ENCODE assay signal across 8 cellular contexts in genomic region chr4:8403173-8403753, GRCh38. TPM values are rescaled to one million over a fixed set of nuclear protein-coding genes. Genes with fewer than 3 reads are reported as not detected.
DNase-seq lines count a peak whose midpoint lies in the region; ATAC-seq and TF ChIP-seq lines count a peak whose summit lies in the region.

No MANE protein-coding gene starts in this region.

- H3K27me3 ChIP-seq in ovary (no peaks in the 10 kb centered on the region), aorta (ENCODE audit: control insufficient read depth in 1 of 2, insufficient read depth in 2 of 2, low read length in 1 of 2) (no peaks in the 10 kb centered on the region)

- TF ChIP-seq EP300 in ovary (IDR thresholded peaks at IDR 0.05), result no peak

- TF ChIP-seq POLR2A in ovary (IDR thresholded peaks at IDR 0.05), result peak; percentile 24
- TF ChIP-seq POLR2A in GM18505 (IDR thresholded peaks at IDR 0.05; ENCODE audit: borderline replicate concordance, extremely low read depth, insufficient read depth, insufficient read length), result no peak

- H3K4me3 ChIP-seq in ovary, result no peak overlapping the region
- no peak overlapping the region for H3K4me3 ChIP-seq in aorta (ENCODE audit: low read length in 2 of 2)

- peak; percentile 85 to 97 (median 95) for TF ChIP-seq CTCF in ovary (IDR thresholded peaks at IDR 0.05)

- ATAC-seq in aorta (ENCODE audit: low FRiP score), result peak; percentile 90
- no peak for ATAC-seq in GM18505 (IDR thresholded peaks at IDR 0.05; ENCODE audit: unreplicated experiment)

- in situ Hi-C loops in Caki2 (cut with HindIII; ENCODE audit: low pct_unique_long_range_greater_than_20kb, low sequenced_read_pairs), result no loop called here

- 40 to 48% (median 42%) methylated on average over 12 of the region's 12 CpGs for WGBS in ovary, 3 donors
- 51 to 52% methylated on average over 12 of the region's 12 CpGs for WGBS in aorta, 2 donors

- DNase-seq in Caki2 (ENCODE audit: low read depth) (peak; percentile 62), HUDEP-2 (lab: John Stamatoyannopoulos, UW; ENCODE audit: unreplicated experiment in 76 of 76) (peak in 58 of 76 experiments; percentile 1 to 67 (median 36)), RKO (ENCODE audit: low spot score) (peak; percentile 75), glomerular visceral epithelial cell (ENCODE audit: extremely low spot score) (peak; percentile 80), ovary (peak; percentile 86 to 94 (median 92)), aorta (peak; percentile 91 to 96)
- DNase-seq in activated naive CD4-positive, alpha-beta T cell treated with anti-CD3 and anti-CD28 coated beads, Interleukin-2, amount 50 U/mL, for 16 hours, result peak; percentile 50

- H3K36me3 ChIP-seq in ovary (no peaks in the 10 kb centered on the region), aorta (ENCODE audit: control insufficient read depth in 1 of 2, insufficient read depth in 2 of 2, low read length in 1 of 2) (peaks cover 0 to 2% of the 10 kb centered on the region in 2 donors)

- no peaks in the 10 kb centered on the region for H3K4me1 ChIP-seq in ovary (ENCODE audit: insufficient read depth)
- H3K4me1 ChIP-seq in aorta (ENCODE audit: control insufficient read depth in 1 of 2, insufficient read depth in 2 of 2, low read length in 2 of 2), result no peaks in the 10 kb centered on the region

- H3K9me3 ChIP-seq in ovary (no peaks in the 10 kb centered on the region), aorta (ENCODE audit: control insufficient read depth, low read length) (no peaks in the 10 kb centered on the region)

- intact Hi-C loops in ovary (cut with DNase I) (loop anchor here in 3 of 4 donors (2.0 to 10.0 kb wide), 6 partner anchors 128 to 238 kb away; no protein-coding TSS in a partner anchor), aorta (cut with DNase I) (loop anchor here (1.0 to 5.0 kb wide), 4 partner anchors 128 to 226 kb away; no protein-coding TSS in a partner anchor)

- H3K27ac ChIP-seq in ovary (no peak overlapping the region), aorta (ENCODE audit: low read depth in 1 of 2, low read length in 2 of 2) (no peak overlapping the region)

RNA-seq across cellular contexts. Expression of gene ACOX3, which starts 37.3 kb away (rescaled TPM):
- total RNA-seq in Caki2 (2014; rRNA removed; shearing (Covaris generic); ENCODE audit: low replicate concordance), result 7.3 and 10.5 TPM in 2 replicates
- total RNA-seq in ovary, result 10 to 100 TPM; 15.0 to 32.4 (median 24.2) TPM
- 10 to 100 TPM; 10.1 to 14.2 TPM for polyA plus RNA-seq in ovary
- total RNA-seq in aorta, result 10 to 100 TPM; 37.6 to 43.7 TPM
- 10 to 100 TPM; 26.3 to 33.6 TPM for polyA plus RNA-seq in aorta

RNA-seq across cellular contexts. Expression of gene TRMT44, which starts 37.3 kb away (rescaled TPM):
- 6.8 and 19.8 TPM in 2 replicates for total RNA-seq in Caki2 (2014; rRNA removed; shearing (Covaris generic); ENCODE audit: low replicate concordance)
- total RNA-seq in ovary (10 to 100 TPM; 29.7 to 54.8 (median 35.9) TPM), aorta (10 to 100 TPM; 18.1 to 23.1 TPM)
- polyA plus RNA-seq in ovary (10 to 100 TPM; 14.6 to 30.3 TPM), aorta (10 to 100 TPM in 1 of 2 donors, 1 to 10 TPM in 1; 6.1 to 10.3 TPM)

Comparison
In these comparisons a context has a peak if more than half of its experiments do, and no peak if none do; other contexts are left out.
1. DNase-seq: peak in every context shown above with its lines; median percentile 94 in aorta; 92 in ovary; 80 in glomerular visceral epithelial cell; 75 in RKO; 62 in Caki2; 50 in activated naive CD4-positive, alpha-beta T cell treated with anti-CD3 and anti-CD28 coated beads, Interleukin-2, amount 50 U/mL, for 16 hours; 36 in HUDEP-2.